ENCODE assay signal across 16 cellular contexts in the genomic region with DNA sequence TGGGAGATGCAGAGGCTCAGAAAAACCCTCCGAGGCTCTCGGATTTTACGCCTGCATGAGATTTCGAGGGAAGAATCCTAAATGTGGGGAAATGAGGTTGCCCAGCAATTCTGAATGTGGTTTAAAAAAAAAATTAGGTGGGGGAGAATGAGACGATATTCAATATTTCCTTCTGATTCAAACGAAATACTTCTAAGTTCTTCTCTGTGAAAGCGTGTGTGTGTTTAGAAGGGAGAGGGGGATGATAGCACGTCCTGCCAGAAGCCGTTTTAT. TPM values are rescaled to one million over a fixed set of nuclear protein-coding genes. Genes with fewer than 3 reads are reported as not detected.
A peak's percentile ranks its signal among the peaks of the same experiment; 100 is the strongest.
DNase-seq lines count a peak whose midpoint lies in the region; FAIRE-seq and TF ChIP-seq lines count a peak whose summit lies in the region.
"Had no signal": no experiment of that assay in that cellular context is flagged by ENCODE, and none has a peak within 500 bp of the region (broad histone marks: within the 10 kb centered on the region; RNA-seq: fewer than 3 reads in every experiment).

No MANE protein-coding gene starts in this region.

- H3K4me3 ChIP-seq in BLaER1: no peak overlapping the region
- peak overlapping the region; percentile 25 for H3K4me3 ChIP-seq in SK-N-MC
- peak overlapping the region; percentile 28 to 43 for H3K4me3 ChIP-seq in foreskin fibroblast (ENCODE audit: low read depth in 1 of 2, low read length in 2 of 2)
- peak overlapping the region; percentile 58 for H3K4me3 ChIP-seq in skeletal muscle satellite cell (ENCODE audit: low read length)
- H3K4me3 ChIP-seq in HAP-1: no peak overlapping the region
- H3K4me3 ChIP-seq: thoracic aorta had no signal

- H3K27ac ChIP-seq in BLaER1 (no peak overlapping the region), SK-N-MC (peak overlapping the region; percentile 88)
- H3K27ac ChIP-seq: thoracic aorta had no signal

- TF ChIP-seq CTCF in foreskin fibroblast (IDR thresholded peaks at IDR 0.05; ENCODE audit: low read depth, low read length): no peak

- FAIRE-seq in urothelium cell line (lab: Jason Lieb, UNC): no peak
- FAIRE-seq: endometrium had no signal

- H3K27me3 ChIP-seq in BLaER1 (peaks cover 17% of the 10 kb centered on the region), skeletal muscle satellite cell (ENCODE audit: control insufficient read depth, insufficient read depth, low read length) (no peaks in the 10 kb centered on the region), HAP-1 (ENCODE audit: low read depth) (no peaks in the 10 kb centered on the region)

- no peaks in the 10 kb centered on the region for H3K9me3 ChIP-seq in BLaER1
- H3K9me3 ChIP-seq in SK-N-MC (ENCODE audit: low read depth, low read length): no peaks in the 10 kb centered on the region
- no peaks in the 10 kb centered on the region for H3K9me3 ChIP-seq in skeletal muscle satellite cell (replicated peaks; ENCODE audit: low read length)
- H3K9me3 ChIP-seq in HAP-1: no peaks in the 10 kb centered on the region
- H3K9me3 ChIP-seq: thoracic aorta had no signal

- in situ Hi-C loops in HAP-1 (cut with MboI; ENCODE audit: low sequenced_read_pairs): no loop called here

- peaks cover 42% of the 10 kb centered on the region for H4K20me1 ChIP-seq in BLaER1

- H3K36me3 ChIP-seq in BLaER1 (no peaks in the 10 kb centered on the region), SK-N-MC (ENCODE audit: insufficient read depth, low read length) (no peaks in the 10 kb centered on the region), skeletal muscle satellite cell (ENCODE audit: insufficient read depth, low read length) (no peaks in the 10 kb centered on the region), HAP-1 (replicated peaks) (no peaks in the 10 kb centered on the region)
- H3K36me3 ChIP-seq: thoracic aorta had no signal

- H3K4me2 ChIP-seq in BLaER1: peak overlapping the region; percentile 78
- H3K4me2 ChIP-seq in skeletal muscle satellite cell (ENCODE audit: low read length): peak overlapping the region; percentile 84

- DNase-seq in SK-N-MC (ENCODE audit: low read depth, low spot score): no peak
- no peak for DNase-seq in foreskin fibroblast
- no peak for DNase-seq in HAP-1 (ENCODE audit: low spot score in 2 of 2)
- no peak for DNase-seq in activated gamma-delta T cell treated with Interleukin-2 at 50 U/mL for 16 hours
- no peak for DNase-seq in stimulated activated CD4-positive, alpha-beta T cell treated with anti-CD3 and anti-CD28 coated beads, Interleukin-4, amount 100 ng/mL, for 4 hours
- DNase-seq in urothelium cell line (ENCODE audit: low spot score): no peak
- DNase-seq: activated naive CD4-positive, alpha-beta T cell treated with anti-CD3 and anti-CD28 coated beads for 36 hours; GOT3; hippocampal formation; NCI-H1930; NCI-H82; T-helper 9 cell had no signal

- H3K9ac ChIP-seq in BLaER1 (peak overlapping the region; percentile 12; the same call in 1 of the 2 replicates), SK-N-MC (ENCODE audit: insufficient read length) (peak overlapping the region; percentile 57), skeletal muscle satellite cell (ENCODE audit: low read depth, low read length) (peak overlapping the region; percentile 51)

- H3K4me1 ChIP-seq in BLaER1 (peaks cover 80% of the 10 kb centered on the region), skeletal muscle satellite cell (ENCODE audit: control insufficient read depth, insufficient read depth, low read length) (peaks cover 43% of the 10 kb centered on the region), HAP-1 (peaks cover 10% of the 10 kb centered on the region; the same call in 1 of the 2 replicates)

RNA-seq across cellular contexts. Expression of a gene that starts 47.8 kb away (rescaled TPM):
- 49.1 and 59.3 TPM in 2 replicates for total RNA-seq in skeletal muscle satellite cell (2012; rRNA removed)

RNA-seq across cellular contexts. Expression of a gene that starts 48.6 kb away (rescaled TPM):
- total RNA-seq in skeletal muscle satellite cell (2012; rRNA removed): 2.0 and 2.8 TPM in 2 replicates

Comparison
In these comparisons a context has a peak if more than half of its experiments do, and no peak if none do; other contexts are left out.
1. H3K4me3 ChIP-seq: peak in SK-N-MC (single experiment), foreskin fibroblast (2 of 2) and skeletal muscle satellite cell (single experiment); none in BLaER1 (single experiment) and HAP-1 (single experiment).
2. Peak in every context shown above with its lines, with median percentiles within 50 percentile points of each other: H3K9ac ChIP-seq.